ENCODE assay signal across 1 cellular context in genomic region chr13:113616991-113617749, GRCh38.
A peak's percentile ranks its signal among the peaks of the same experiment; 100 is the strongest.
TF ChIP-seq lines count a peak whose summit lies in the region.

No MANE protein-coding gene starts in this region.

TF ChIP-seq in HEK293, 187 proteins besides CTCF, POLR2A, EP300 and RAD21 (continued from another document and continues in another):
- TF ChIP-seq BCL6B (tag by site-specific recombination; IDR thresholded peaks at IDR 0.05) (no peak), ZNF692 (tag by site-specific recombination; IDR thresholded peaks at IDR 0.05) (no peak), ZNF776 (tag by site-specific recombination; IDR thresholded peaks at IDR 0.05; ENCODE audit: borderline replicate concordance) (no peak), SCRT1 (tag by site-specific recombination; IDR thresholded peaks at IDR 0.05; ENCODE audit: borderline replicate concordance) (no peak), ZNF600 (tag by site-specific recombination; IDR thresholded peaks at IDR 0.05) (peak; percentile 91), ZNF830 (tag by site-specific recombination; IDR thresholded peaks at IDR 0.05; ENCODE audit: low read depth) (no peak), ZNF302 (tag by site-specific recombination; IDR thresholded peaks at IDR 0.05; ENCODE audit: low read depth) (no peak), ZSCAN4 (tag by site-specific recombination; IDR thresholded peaks at IDR 0.05) (no peak), ZNF624 (tag by site-specific recombination; IDR thresholded peaks at IDR 0.05) (no peak), ZEB2 (tag by site-specific recombination; IDR thresholded peaks at IDR 0.05) (peak; percentile 96), ZBTB48 (tag by site-specific recombination; IDR thresholded peaks at IDR 0.05) (no peak), ZNF837 (tag by site-specific recombination; IDR thresholded peaks at IDR 0.05) (no peak), PRDM10 (tag by site-specific recombination; IDR thresholded peaks at IDR 0.05) (no peak), ZNF785 (tag by site-specific recombination; IDR thresholded peaks at IDR 0.05) (no peak), ZNF488 (tag by site-specific recombination; IDR thresholded peaks at IDR 0.05) (no peak), ZNF248 (tag by site-specific recombination; IDR thresholded peaks at IDR 0.05) (no peak), ZFHX2 (tag by site-specific recombination; conservative IDR thresholded peaks at IDR 0.05) (peak; percentile 87), KLF10 (tag by site-specific recombination; IDR thresholded peaks at IDR 0.05) (no peak), ZNF777 (tag by site-specific recombination; IDR thresholded peaks at IDR 0.05; ENCODE audit: borderline replicate concordance) (no peak), ZNF449 (tag by site-specific recombination; IDR thresholded peaks at IDR 0.05) (no peak), ZBTB17 (tag by site-specific recombination; IDR thresholded peaks at IDR 0.05) (peak; percentile 60), ZNF621 (tag by site-specific recombination; IDR thresholded peaks at IDR 0.05) (no peak), HOXA7 (CRISPR knock-in tag; IDR thresholded peaks at IDR 0.05; ENCODE audit: borderline replicate concordance) (no peak), ZNF639 (tag by site-specific recombination; IDR thresholded peaks at IDR 0.05) (no peak), ZNF19 (tag by site-specific recombination; IDR thresholded peaks at IDR 0.05; ENCODE audit: low read depth) (no peak), ZBTB21 (tag by site-specific recombination; IDR thresholded peaks at IDR 0.05) (no peak), GLIS1 (tag by site-specific recombination; IDR thresholded peaks at IDR 0.05) (peak; percentile 14; the same call in 1 of the 2 replicates), ZNF311 (tag by site-specific recombination; IDR thresholded peaks at IDR 0.05; ENCODE audit: borderline replicate concordance) (no peak), ZNF157 (tag by site-specific recombination; IDR thresholded peaks at IDR 0.05) (no peak), ZNF24 (tag by site-specific recombination; IDR thresholded peaks at IDR 0.05) (no peak), ZBTB10 (tag by site-specific recombination; IDR thresholded peaks at IDR 0.05) (no peak), ZSCAN23 (tag by site-specific recombination; IDR thresholded peaks at IDR 0.05) (no peak), EGR2 (tag by site-specific recombination; IDR thresholded peaks at IDR 0.05; ENCODE audit: low read depth) (peak; percentile 87), ZNF792 (tag by site-specific recombination; IDR thresholded peaks at IDR 0.05) (no peak), KLF9 (tag by site-specific recombination; IDR thresholded peaks at IDR 0.05; ENCODE audit: low read depth) (no peak), RBAK (tag by site-specific recombination; IDR thresholded peaks at IDR 0.05) (no peak), GLI2 (tag by site-specific recombination; IDR thresholded peaks at IDR 0.05; ENCODE audit: borderline replicate concordance, low read depth) (no peak), ZNF324 (tag by site-specific recombination; IDR thresholded peaks at IDR 0.05) (no peak), SP7 (tag by site-specific recombination; IDR thresholded peaks at IDR 0.05) (0 out of 2 replicates have a peak, but pooled peaks have one; percentile 35), ZNF18 (tag by site-specific recombination; IDR thresholded peaks at IDR 0.05) (no peak), HOXD13 (CRISPR knock-in tag; IDR thresholded peaks at IDR 0.05; ENCODE audit: borderline replicate concordance) (no peak), SALL2 (tag by site-specific recombination; IDR thresholded peaks at IDR 0.05; ENCODE audit: borderline replicate concordance) (no peak), ZSCAN18 (tag by site-specific recombination; IDR thresholded peaks at IDR 0.05) (no peak), ZNF510 (tag by site-specific recombination; IDR thresholded peaks at IDR 0.05; ENCODE audit: insufficient replicate concordance) (no peak), ZSCAN5A (tag by site-specific recombination; IDR thresholded peaks at IDR 0.05) (no peak), ZNF394 (tag by site-specific recombination; IDR thresholded peaks at IDR 0.05; ENCODE audit: borderline replicate concordance) (no peak), KLF16 (tag by site-specific recombination; IDR thresholded peaks at IDR 0.05) (no peak), WT1 (tag by site-specific recombination; IDR thresholded peaks at IDR 0.05) (no peak)
